15 cellular contexts compared by ENCODE assay signal in genomic region chr20:8330785-8331699, GRCh38.
DNase-seq lines count a peak whose midpoint lies in the region; ATAC-seq and TF ChIP-seq lines count a peak whose summit lies in the region.
"Had no signal": no experiment of that assay in that cellular context is flagged by ENCODE, and none has a peak within 500 bp of the region (broad histone marks: within the 10 kb centered on the region; RNA-seq: fewer than 3 reads in every experiment).

No MANE protein-coding gene starts in this region.

- H3K4me3 ChIP-seq in liver (ENCODE audit: low read depth in 1 of 3, low read length in 3 of 3) (no peak overlapping the region), HAP-1 (no peak overlapping the region), suprapubic skin (no peak overlapping the region), ascending aorta (no peak overlapping the region)
- H3K4me3 ChIP-seq: esophagus muscularis mucosa, SK-N-MC had no signal

- DNase-seq in G401 (ENCODE audit: low spot score) (peak; percentile 23), NCI-H1694 (lab: John Stamatoyannopoulos, UW) (peak; percentile 70), astrocyte of the hippocampus (ENCODE audit: low read depth, low spot score) (peak; percentile 84), omental fat pad (ENCODE audit: low spot score) (no peak), HAP-1 (ENCODE audit: low spot score in 2 of 2) (no peak), suprapubic skin (ENCODE audit: low spot score in 2 of 2) (no peak), ascending aorta (ENCODE audit: low spot score in 2 of 2) (no peak)
- DNase-seq: activated gamma-delta T cell treated with Interleukin-2 at 50 U/mL for 16 hours, cerebellar nuclear complex, NCI-H1105 had no signal

- H3K36me3 ChIP-seq in liver (ENCODE audit: control insufficient read depth in 4 of 4, insufficient read depth in 3 of 4, low read depth in 1 of 4, low read length in 3 of 4) (no peaks in the 10 kb centered on the region), HAP-1 (replicated peaks) (no peaks in the 10 kb centered on the region), suprapubic skin (no peaks in the 10 kb centered on the region), ascending aorta (no peaks in the 10 kb centered on the region)
- H3K36me3 ChIP-seq: esophagus muscularis mucosa, neutrophil had no signal

- no peak for TF ChIP-seq CTCF in liver (IDR thresholded peaks at IDR 0.05; ENCODE audit: low read depth, low read length, missing input control)
- no peak for TF ChIP-seq CTCF in omental fat pad (IDR thresholded peaks at IDR 0.05)
- no peak for TF ChIP-seq CTCF in suprapubic skin (IDR thresholded peaks at IDR 0.05)
- no peak for TF ChIP-seq CTCF in ascending aorta (IDR thresholded peaks at IDR 0.05)

- intact Hi-C loops in ascending aorta (cut with DNase I) = no loop called here

- no peak for TF ChIP-seq EP300 in suprapubic skin (IDR thresholded peaks at IDR 0.05)

- ATAC-seq in omental fat pad (ENCODE audit: low FRiP score) = no peak

- no peak for TF ChIP-seq RAD21 in liver (IDR thresholded peaks at IDR 0.05)

- H3K9ac ChIP-seq in liver (ENCODE audit: low read depth in 1 of 2, low read length in 2 of 2) = no peak overlapping the region

- H3K27ac ChIP-seq in liver (ENCODE audit: low read depth in 1 of 2, low read length in 2 of 2) = no peak overlapping the region
- no peak overlapping the region for H3K27ac ChIP-seq in suprapubic skin
- no peak overlapping the region for H3K27ac ChIP-seq in ascending aorta
- H3K27ac ChIP-seq: C4-2B, esophagus muscularis mucosa, neutrophil, SK-N-MC had no signal

- H3K27me3 ChIP-seq in liver (ENCODE audit: control insufficient read depth in 4 of 4, insufficient read depth in 4 of 4, low read length in 3 of 4) (no peaks in the 10 kb centered on the region), HAP-1 (ENCODE audit: low read depth) (no peaks in the 10 kb centered on the region), suprapubic skin (no peaks in the 10 kb centered on the region), ascending aorta (no peaks in the 10 kb centered on the region)
- H3K27me3 ChIP-seq: esophagus muscularis mucosa, neutrophil had no signal

- H3K4me1 ChIP-seq in liver (ENCODE audit: control insufficient read depth in 4 of 4, insufficient read depth in 4 of 4, low read length in 3 of 4) = peaks cover 0 to 7% (median 4%) of the 10 kb centered on the region in 4 donors
- peaks cover 4% of the 10 kb centered on the region; the same call in 1 of the 2 replicates for H3K4me1 ChIP-seq in HAP-1
- no peaks in the 10 kb centered on the region for H3K4me1 ChIP-seq in suprapubic skin
- H3K4me1 ChIP-seq in ascending aorta = no peaks in the 10 kb centered on the region

- TF ChIP-seq POLR2A in suprapubic skin (IDR thresholded peaks at IDR 0.05) = no peak

- in situ Hi-C loops in G401 (cut with HindIII; ENCODE audit: low sequenced_read_pairs) (no loop called here), HAP-1 (cut with MboI; ENCODE audit: low sequenced_read_pairs) (no loop called here)

- H3K9me3 ChIP-seq in liver (ENCODE audit: control insufficient read depth in 4 of 4, low read length in 3 of 4) (no peaks in the 10 kb centered on the region), HAP-1 (no peaks in the 10 kb centered on the region), suprapubic skin (no peaks in the 10 kb centered on the region), ascending aorta (no peaks in the 10 kb centered on the region)
- H3K9me3 ChIP-seq: esophagus muscularis mucosa, neutrophil had no signal

- 60% methylated on average over 3 of the region's 3 CpGs for WGBS in liver
- 52% methylated on average over 3 of the region's 3 CpGs for WGBS in suprapubic skin

TF ChIP-seq in liver, 16 proteins besides CTCF, POLR2A, EP300 and RAD21:
- TF ChIP-seq FOXA2 (IDR thresholded peaks at IDR 0.05) (peak; percentile 65), ATF3 (IDR thresholded peaks at IDR 0.05) (no peak), RXRA (IDR thresholded peaks at IDR 0.05) (peak in 1 of 2 donors; percentile 14), EGR1 (IDR thresholded peaks at IDR 0.05; ENCODE audit: low read depth in 2 of 2) (no peak), HNF4A (conservative IDR thresholded peaks at IDR 0.05) (peak; percentile 58 to 65), SP1 (IDR thresholded peaks at IDR 0.05) (peak; percentile 44), YY1 (IDR thresholded peaks at IDR 0.05) (no peak), REST (IDR thresholded peaks at IDR 0.05) (no peak), JUND (IDR thresholded peaks at IDR 0.05) (no peak), TAF1 (conservative IDR thresholded peaks at IDR 0.05) (no peak), FOXA1 (IDR thresholded peaks at IDR 0.05) (no peak), GABPA (IDR thresholded peaks at IDR 0.05 in 1 of 2, conservative IDR thresholded peaks at IDR 0.05 in 1 of 2) (no peak), NR2F2 (IDR thresholded peaks at IDR 0.05) (no peak), ZBTB33 (IDR thresholded peaks at IDR 0.05) (peak; percentile 30), HNF4G (IDR thresholded peaks at IDR 0.05) (no peak), MAX (IDR thresholded peaks at IDR 0.05) (no peak)
TF ChIP-seq in liver: peak in this region for 5.

Comparison
In these comparisons a context has a peak if more than half of its experiments do, and no peak if none do; other contexts are left out.
1. DNase-seq: peak in G401 (single experiment), NCI-H1694 (single experiment) and astrocyte of the hippocampus (single experiment); none in omental fat pad (single experiment), HAP-1 (0 of 2), suprapubic skin (0 of 2) and ascending aorta (0 of 2).